In genomic region chr19:17266589-17266974, GRCh38 we compare ENCODE assay signal across 8 cellular contexts. TPM values are rescaled to one million over a fixed set of nuclear protein-coding genes. Genes with fewer than 3 reads are reported as not detected.
DNase-seq lines count a peak whose midpoint lies in the region; ATAC-seq and TF ChIP-seq lines count a peak whose summit lies in the region.

No MANE protein-coding gene starts in this region.

- peaks cover 12% of the 10 kb centered on the region for H3K36me3 Mint-ChIP-seq in activated CD4-positive, alpha-beta memory T cell treated with anti-CD3 and anti-CD28 coated beads for 36 hours
- peaks cover 23% of the 10 kb centered on the region for H3K36me3 Mint-ChIP-seq in nephron progenitor cell (ENCODE audit: low read depth)

- H3K27ac Mint-ChIP-seq in activated CD4-positive, alpha-beta memory T cell treated with anti-CD3 and anti-CD28 coated beads for 36 hours = peak overlapping the region; percentile 91
- H3K27ac Mint-ChIP-seq in nephron progenitor cell = peak overlapping the region; percentile 32

- POLR2A ChIA-PET in activated CD4-positive, alpha-beta memory T cell treated with anti-CD3 and anti-CD28 coated beads for 36 hours (lab: Charles Lee) = interaction anchor here (0.6 to 2.5 kb wide), 7 partner anchors 8 to 51 kb away, joined by 3 to 13 read pairs (median 4); partner anchors contain the start of genes ANKLE1 and USE1

- peaks cover 21% of the 10 kb centered on the region for H3K4me1 Mint-ChIP-seq in activated CD4-positive, alpha-beta memory T cell treated with anti-CD3 and anti-CD28 coated beads for 36 hours (ENCODE audit: low read depth)
- peaks cover 48% of the 10 kb centered on the region for H3K4me1 Mint-ChIP-seq in nephron progenitor cell

- H3K9me3 Mint-ChIP-seq in activated CD4-positive, alpha-beta memory T cell treated with anti-CD3 and anti-CD28 coated beads for 36 hours = no peaks in the 10 kb centered on the region
- H3K9me3 Mint-ChIP-seq in nephron progenitor cell = peaks cover 4% of the 10 kb centered on the region

- intact Hi-C loops in activated CD4-positive, alpha-beta memory T cell treated with anti-CD3 and anti-CD28 coated beads for 36 hours (cut with micrococcal nuclease) = loop anchor here (2.0 kb wide), 1 partner anchor 40 kb away; the partner anchor contains the start of gene OCEL1

- DNase-seq in GM12865 (ENCODE audit: low read depth) (no peak), nephron progenitor cell (no peak)
- no peak for DNase-seq in activated CD4-positive, alpha-beta memory T cell treated with anti-CD3 and anti-CD28 coated beads for 36 hours
- DNase-seq in stimulated activated CD4-positive, alpha-beta T cell treated with anti-CD3 and anti-CD28 coated beads, Interleukin-2, amount 100 ng/mL, for 48 hours = no peak

- TF ChIP-seq CTCF in GM12865 (IDR thresholded peaks at IDR 0.05; ENCODE audit: insufficient read depth, low read depth, low read length, missing control alignments) = no peak
- no peak for TF ChIP-seq CTCF in nephron progenitor cell (IDR thresholded peaks at IDR 0.05)

- peak; percentile 15 for ATAC-seq in HG02588 (IDR thresholded peaks at IDR 0.05; ENCODE audit: unreplicated experiment)
- no peak for ATAC-seq in GM21717 (IDR thresholded peaks at IDR 0.05; ENCODE audit: unreplicated experiment)
- no peak for ATAC-seq in HG02759 (IDR thresholded peaks at IDR 0.05; ENCODE audit: unreplicated experiment)
- ATAC-seq in HG03280 (IDR thresholded peaks at IDR 0.05; ENCODE audit: unreplicated experiment) = no peak

- CTCF ChIA-PET in activated CD4-positive, alpha-beta memory T cell treated with anti-CD3 and anti-CD28 coated beads for 36 hours (lab: Charles Lee) = interaction anchor here (0.7 to 1.9 kb wide), 9 partner anchors 9 to 120 kb away, joined by 3 to 20 read pairs (median 4); partner anchors contain the start of genes ANKLE1 and DDA1

- H3K4me3 Mint-ChIP-seq in activated CD4-positive, alpha-beta memory T cell treated with anti-CD3 and anti-CD28 coated beads for 36 hours = peak overlapping the region; percentile 90
- peak overlapping the region; percentile 13 for H3K4me3 Mint-ChIP-seq in nephron progenitor cell

- H3K4me3 ChIP-seq in GM12865 (ENCODE audit: low read depth, low read length) = peak overlapping the region; percentile 55

- peaks cover 2% of the 10 kb centered on the region for H3K27me3 Mint-ChIP-seq in activated CD4-positive, alpha-beta memory T cell treated with anti-CD3 and anti-CD28 coated beads for 36 hours
- H3K27me3 Mint-ChIP-seq in nephron progenitor cell (ENCODE audit: low read depth, poor library complexity) = no peaks in the 10 kb centered on the region

RNA-seq across cellular contexts. Expression of gene BABAM1, which starts 0.7 kb away (rescaled TPM):
- total RNA-seq in activated CD4-positive, alpha-beta memory T cell treated with anti-CD3 and anti-CD28 coated beads for 36 hours = 100 to 1,000 TPM; 110 TPM

RNA-seq across cellular contexts. Expression of gene USHBP1, which starts 2.0 kb away (rescaled TPM):
- total RNA-seq in activated CD4-positive, alpha-beta memory T cell treated with anti-CD3 and anti-CD28 coated beads for 36 hours = under 1 TPM in 1 of 2 experiments, not detected in 1; 0.24 TPM

RNA-seq across cellular contexts. Expression of gene ANKLE1, which starts 15.1 kb away (rescaled TPM):
- total RNA-seq in activated CD4-positive, alpha-beta memory T cell treated with anti-CD3 and anti-CD28 coated beads for 36 hours = 10 to 100 TPM; 10.5 to 10.7 TPM

RNA-seq across cellular contexts. Expression of gene NR2F6, which starts 20.9 kb away (rescaled TPM):
- total RNA-seq in activated CD4-positive, alpha-beta memory T cell treated with anti-CD3 and anti-CD28 coated beads for 36 hours = 10 to 100 TPM; 10.2 to 10.4 TPM

RNA-seq across cellular contexts. Expression of gene ABHD8, which starts 36.6 kb away (rescaled TPM):
- 1 to 10 TPM; 7.7 to 7.9 TPM for total RNA-seq in activated CD4-positive, alpha-beta memory T cell treated with anti-CD3 and anti-CD28 coated beads for 36 hours
